In genomic region chr11:113314065-113314388, GRCh38 we compare ENCODE assay signal across 8 cellular contexts. TPM values are rescaled to one million over a fixed set of nuclear protein-coding genes. Genes with fewer than 3 reads are reported as not detected.
A peak's percentile ranks its signal among the peaks of the same experiment; 100 is the strongest.
DNase-seq lines count a peak whose midpoint lies in the region; ATAC-seq and TF ChIP-seq lines count a peak whose summit lies in the region.

No MANE protein-coding gene starts in this region.

- peaks cover 5% of the 10 kb centered on the region for H3K27me3 Mint-ChIP-seq in nephron (ENCODE audit: low read depth)

- intact Hi-C loops in sciatic nerve (cut with DNase I): no loop called here

- H3K4me1 ChIP-seq in Karpas-422 (ENCODE audit: low read length) (peaks cover 16% of the 10 kb centered on the region), ectodermal cell (ENCODE audit: control insufficient read depth, insufficient read depth, low read length) (peaks cover 7% of the 10 kb centered on the region)

- H3K79me2 ChIP-seq in Karpas-422 (ENCODE audit: low read length): peaks cover 10% of the 10 kb centered on the region; the same call in 1 of the 2 replicates

- no peaks in the 10 kb centered on the region for H3K27me3 ChIP-seq in Karpas-422 (ENCODE audit: low read length)
- peaks cover 18% of the 10 kb centered on the region for H3K27me3 ChIP-seq in ectodermal cell (ENCODE audit: control insufficient read depth, insufficient read depth, low read length, poor library complexity, severe bottlenecking)

- H3K9ac ChIP-seq in Karpas-422 (ENCODE audit: low read length): peak overlapping the region; percentile 64

- H3K27ac Mint-ChIP-seq in nephron: peak overlapping the region; percentile 17 to 52 (median 23)

- peaks cover 25% of the 10 kb centered on the region for H3K36me3 Mint-ChIP-seq in nephron (ENCODE audit: low read depth)

- peaks cover 5% of the 10 kb centered on the region for H3K9me3 Mint-ChIP-seq in nephron

- ATAC-seq in sciatic nerve (no peak), GM19397 (IDR thresholded peaks at IDR 0.05; ENCODE audit: unreplicated experiment) (no peak)

- H3K4me2 ChIP-seq in Karpas-422 (ENCODE audit: low read depth, low read length, poor library complexity, severe bottlenecking): peak overlapping the region; percentile 73

- no peaks in the 10 kb centered on the region for H3K9me2 ChIP-seq in Karpas-422 (replicated peaks; ENCODE audit: insufficient read depth, low read length)

- H3K36me3 ChIP-seq in Karpas-422 (ENCODE audit: insufficient read depth, low read length): no peaks in the 10 kb centered on the region
- no peaks in the 10 kb centered on the region for H3K36me3 ChIP-seq in ectodermal cell (ENCODE audit: control insufficient read depth, insufficient read depth, low read length)

- peak overlapping the region; percentile 85 to 89 (median 88) for H3K4me3 Mint-ChIP-seq in nephron

- TF ChIP-seq CTCF in AG10803 (conservative IDR thresholded peaks at IDR 0.05; ENCODE audit: low read length) (no peak), nephron (IDR thresholded peaks at IDR 0.05; ENCODE audit: unreplicated experiment in 3 of 3) (no peak)

- 16 to 18% methylated on average over 9 of the region's 9 CpGs for WGBS in ectodermal cell, 2 experiments

- peak overlapping the region; percentile 51 for H3K4me3 ChIP-seq in AG10803 (ENCODE audit: low read length)
- H3K4me3 ChIP-seq in Karpas-422 (ENCODE audit: low read length): peak overlapping the region; percentile 86
- H3K4me3 ChIP-seq in ectodermal cell (ENCODE audit: insufficient read depth, low read depth, low read length): peak overlapping the region; percentile 58

- peak overlapping the region; percentile 32; the same call in 1 of the 2 replicates for H2AFZ ChIP-seq in Karpas-422 (ENCODE audit: low read length)

- H3K27ac ChIP-seq in Karpas-422 (ENCODE audit: low read length) (no peak overlapping the region), ectodermal cell (ENCODE audit: insufficient read depth, low read depth, low read length, poor library complexity, severe bottlenecking) (no peak overlapping the region)

- peaks cover 25% of the 10 kb centered on the region for H3K4me1 Mint-ChIP-seq in nephron

- DNase-seq in AG10803 (ENCODE audit: low read depth): no peak
- no peak for DNase-seq in Karpas-422
- DNase-seq in sciatic nerve (ENCODE audit: low spot score): no peak
- DNase-seq in GDM1 (lab: John Stamatoyannopoulos, UW): no peak
- DNase-seq in Kasumi-1 (lab: John Stamatoyannopoulos, UW): no peak

- H3K9me3 ChIP-seq in Karpas-422 (ENCODE audit: low read length): no peaks in the 10 kb centered on the region
- H3K9me3 ChIP-seq in ectodermal cell (ENCODE audit: control insufficient read depth, low read length): no peaks in the 10 kb centered on the region

- H4K20me1 ChIP-seq in Karpas-422 (ENCODE audit: insufficient read depth, low read depth, low read length): no peaks in the 10 kb centered on the region

RNA-seq across cellular contexts. Expression of gene TTC12, which starts 0.4 kb away (rescaled TPM):
- 7.2 and 8.6 TPM in 2 replicates for total RNA-seq in Karpas-422 (2014; rRNA removed; shearing (Covaris generic); ENCODE audit: low replicate concordance)
- 21.7 TPM for polyA plus RNA-seq in ectodermal cell (2013, experiment 1 of 4)
- polyA plus RNA-seq in ectodermal cell (2013, experiment 2 of 4): 20.0 TPM
- polyA plus RNA-seq in ectodermal cell (2013, experiment 3 of 4): 18.1 TPM
- polyA plus RNA-seq in ectodermal cell (2013, experiment 4 of 4): 18.1 TPM
- total RNA-seq in sciatic nerve: 29.1 TPM
